In the genomic region with DNA sequence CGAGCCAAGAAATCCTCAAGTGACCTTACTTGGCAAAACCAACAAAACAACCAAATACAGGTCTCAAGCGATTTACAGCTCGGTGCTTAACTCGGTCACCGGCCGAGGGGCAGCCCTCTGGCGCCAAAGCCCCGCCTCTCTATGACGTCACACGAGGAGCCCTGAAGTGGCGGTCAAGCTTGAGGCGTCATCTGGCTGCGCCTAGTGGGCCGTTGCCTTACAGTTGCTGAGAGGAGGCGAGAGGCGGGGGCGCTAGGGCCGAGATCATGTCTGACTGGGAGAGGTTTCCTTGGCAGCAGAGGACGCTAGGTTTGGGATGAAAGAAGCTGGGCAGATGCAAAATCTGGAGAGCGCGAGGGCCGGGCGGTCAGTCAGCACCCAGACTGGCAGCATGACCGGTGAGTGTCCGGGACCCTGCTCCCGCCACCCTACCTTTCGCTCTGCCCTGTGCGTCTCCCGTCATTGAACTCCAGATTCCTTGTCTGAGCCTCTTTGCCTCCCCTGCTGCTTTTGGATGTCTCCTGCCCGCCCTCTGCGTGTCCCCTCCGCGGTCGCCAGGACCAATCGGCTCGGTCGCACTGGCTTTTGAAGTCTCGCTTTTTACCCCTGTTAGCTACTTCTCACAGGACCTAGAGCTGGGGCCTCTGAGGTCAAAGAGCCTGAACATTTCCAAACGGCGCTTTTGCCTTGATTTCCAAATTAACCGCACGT, we compare ENCODE assay signal across 8 cellular contexts. TPM values are rescaled to one million over a fixed set of nuclear protein-coding genes. Genes with fewer than 3 reads are reported as not detected.
DNase-seq lines count a peak whose midpoint lies in the region; ATAC-seq and TF ChIP-seq lines count a peak whose summit lies in the region.

A gene (plus strand): TSS at position 204 of the 711 bp plus-strand sequence. CDS start 113 bp downstream, at position 317.

- no peaks in the 10 kb centered on the region for H3K9me3 ChIP-seq in SU-DHL-6 (ENCODE audit: insufficient read depth, low read length)
- H3K9me3 ChIP-seq in ovary, result no peaks in the 10 kb centered on the region
- H3K9me3 ChIP-seq in tibial artery, result no peaks in the 10 kb centered on the region

- intact Hi-C loops in Right ventricle myocardium inferior (cut with DNase I) (no loop called here), ovary (cut with DNase I) (loop anchor here in 1 of 4 donors (5.0 kb wide), 1 partner anchor 189 kb away; no protein-coding TSS in a partner anchor), tibial artery (cut with DNase I; ENCODE audit: low total_unique reads) (loop anchor here (10.0 kb wide), 1 partner anchor 273 kb away; a partner anchor contains a TSS)

- H3K4me1 ChIP-seq in ovary (ENCODE audit: insufficient read depth) (no peaks in the 10 kb centered on the region), tibial artery (peaks cover 0 to 20% (median 13%) of the 10 kb centered on the region in 4 donors)

- no peaks in the 10 kb centered on the region for H4K20me1 ChIP-seq in SU-DHL-6 (ENCODE audit: low read depth, low read length)

- peak within 1 kb of the TSS; percentile 81 for H3K9ac ChIP-seq in SU-DHL-6 (ENCODE audit: low read length)

- H3K4me2 ChIP-seq in SU-DHL-6 (ENCODE audit: low read depth, low read length, poor library complexity, severe bottlenecking), result peak within 1 kb of the TSS; percentile 94

- DNase-seq in NCI-H1092 (lab: John Stamatoyannopoulos, UW) (peak; percentile 80), Right ventricle myocardium inferior (ENCODE audit: missing footprints) (peak; percentile 99), ovary (peak; percentile 98 to 99 (median 99)), tibial artery (peak; percentile 97 to 98)
- DNase-seq in activated naive CD8-positive, alpha-beta T cell treated with anti-CD3 and anti-CD28 coated beads, Interleukin-2, amount 50 U/mL, for 16 hours (ENCODE audit: low read depth, low spot score), result peak; percentile 72

- no peaks in the 10 kb centered on the region for H3K27me3 ChIP-seq in SU-DHL-6 (ENCODE audit: low read length)
- no peaks in the 10 kb centered on the region for H3K27me3 ChIP-seq in ovary
- no peaks in the 10 kb centered on the region for H3K27me3 ChIP-seq in tibial artery

- ATAC-seq in HG02588 (IDR thresholded peaks at IDR 0.05; ENCODE audit: unreplicated experiment), result peak; percentile 96
- ATAC-seq in Right ventricle myocardium inferior, result peak; percentile 97

- H3K79me2 ChIP-seq in SU-DHL-6 (ENCODE audit: insufficient read depth, low read length), result no peaks in the 10 kb centered on the region; the same call in 1 of the 2 replicates

- TF ChIP-seq POLR2A in ovary (IDR thresholded peaks at IDR 0.05), result peak; percentile 92

- no peaks in the 10 kb centered on the region for H3K9me2 ChIP-seq in SU-DHL-6 (replicated peaks; ENCODE audit: insufficient read depth, low read length)

- peak within 1 kb of the TSS; percentile 94 for H2AFZ ChIP-seq in SU-DHL-6 (ENCODE audit: low read depth, low read length, severe bottlenecking)

- H3K36me3 ChIP-seq in SU-DHL-6 (ENCODE audit: low read length) (0 out of 2 replicates have a peak, but pooled peaks cover 5% of the 10 kb centered on the region), ovary (no peaks in the 10 kb centered on the region), tibial artery (peaks cover 0 to 4% (median 0%) of the 10 kb centered on the region in 3 donors)

- H3K4me3 ChIP-seq in GM08714 (ENCODE audit: low read length), result peak within 1 kb of the TSS; percentile 75
- peak within 1 kb of the TSS; percentile 83 for H3K4me3 ChIP-seq in SU-DHL-6 (ENCODE audit: insufficient read depth, low read length, poor library complexity, severe bottlenecking)
- H3K4me3 ChIP-seq in ovary, result peak within 1 kb of the TSS; percentile 71
- H3K4me3 ChIP-seq in tibial artery, result peak within 1 kb of the TSS; percentile 84 to 91

- H3K27ac ChIP-seq in SU-DHL-6 (ENCODE audit: low read depth, low read length) (peak within 1 kb of the TSS; percentile 29), ovary (peak within 1 kb of the TSS; percentile 69 to 88), tibial artery (peak within 1 kb of the TSS; percentile 91 to 93)

- H3F3A ChIP-seq in SU-DHL-6 (ENCODE audit: insufficient read depth), result no peaks in the 10 kb centered on the region; the same call in 1 of the 2 replicates

- TF ChIP-seq CTCF in SU-DHL-6 (IDR thresholded peaks at IDR 0.05; ENCODE audit: insufficient read depth, low read length, poor library complexity, severe bottlenecking), result no peak
- peak in 1 of 3 donors; percentile 33 for TF ChIP-seq CTCF in ovary (IDR thresholded peaks at IDR 0.05)
- no peak for TF ChIP-seq CTCF in tibial artery (IDR thresholded peaks at IDR 0.05)

- TF ChIP-seq EP300 in ovary (IDR thresholded peaks at IDR 0.05), result no peak

- 0 to 1% (median 0%) methylated on average over 42 of the region's 42 CpGs for WGBS in ovary, 3 donors

RNA-seq across cellular contexts. Expression of the gene that starts here (rescaled TPM):
- total RNA-seq in Right ventricle myocardium inferior (9.3 TPM), ovary (10 to 100 TPM in 5 of 7 donors, 1 to 10 TPM in 2; 7.9 to 17.9 (median 14.0) TPM)
- 1 to 10 TPM; 7.5 to 8.8 TPM for polyA plus RNA-seq in ovary

Comparison
In these comparisons a context has a peak if more than half of its experiments do, and no peak if none do; other contexts are left out.
1. Peak in every context shown above with its lines: DNase-seq, ATAC-seq, H3K4me3 ChIP-seq and H3K27ac ChIP-seq.
2. H3K27ac ChIP-seq: peak in every context shown above with its lines; median percentile 92 in tibial artery; 78 in ovary; 29 in SU-DHL-6.